15 cellular contexts compared by ENCODE assay signal in the genomic region with DNA sequence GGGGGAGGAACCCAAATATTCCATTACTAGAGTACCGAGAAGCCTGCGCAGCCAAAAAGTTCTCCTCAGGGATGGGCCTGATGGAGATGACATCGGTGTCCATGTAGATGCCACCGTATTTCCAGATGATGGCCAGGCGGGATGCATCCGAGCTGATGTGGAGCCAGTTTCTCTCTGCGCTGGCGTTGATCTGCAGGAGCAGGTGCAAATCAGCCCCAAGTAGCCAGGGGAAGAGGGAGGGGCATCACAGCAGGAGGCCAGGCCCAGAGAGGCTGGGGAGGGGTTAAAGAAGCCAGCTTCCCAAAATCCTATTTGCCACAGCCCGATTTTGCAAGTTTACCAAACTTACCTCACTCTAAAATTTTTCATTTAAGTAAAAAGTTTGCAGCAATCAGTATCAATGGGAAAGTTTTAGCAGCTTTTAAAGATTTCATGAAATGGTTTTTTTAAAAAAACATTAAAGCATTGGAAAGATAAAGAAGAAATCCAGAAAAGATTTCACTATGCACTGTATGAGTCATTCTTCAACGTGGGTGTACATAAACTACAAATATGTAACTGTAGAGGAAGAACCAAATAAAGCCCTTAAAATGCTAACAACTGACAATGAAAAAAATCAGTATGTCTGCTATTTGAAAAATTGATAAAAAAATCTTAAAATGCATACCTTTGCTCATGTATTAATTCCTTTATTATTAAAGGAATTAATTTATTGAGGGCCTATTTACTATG. TPM values are rescaled to one million over a fixed set of nuclear protein-coding genes. Genes with fewer than 3 reads are reported as not detected.
DNase-seq lines count a peak whose midpoint lies in the region; ATAC-seq, FAIRE-seq and TF ChIP-seq lines count a peak whose summit lies in the region.
"Had no signal": no experiment of that assay in that cellular context is flagged by ENCODE, and none has a peak within 500 bp of the region (broad histone marks: within the 10 kb centered on the region; RNA-seq: fewer than 3 reads in every experiment).

No MANE protein-coding gene starts in this region.

- FAIRE-seq in RCC 7860 (lab: Jason Lieb, UNC) = no peak

- no peak for TF ChIP-seq CTCF in neutrophil (IDR thresholded peaks at IDR 0.05)

- ATAC-seq in GM18907 (IDR thresholded peaks at IDR 0.05; ENCODE audit: unreplicated experiment) (no peak), HG03045 (IDR thresholded peaks at IDR 0.05; ENCODE audit: unreplicated experiment) (no peak)
- ATAC-seq: activated T-helper 17 cell treated with anti-CD3 and anti-CD28 coated beads, Interleukin-2, amount 50 U/mL, for 72 hours had no signal

- H3K27me3 ChIP-seq in neutrophil = no peaks in the 10 kb centered on the region
- H3K27me3 ChIP-seq: gastrocnemius medialis had no signal

- no peak overlapping the region for H3K4me3 ChIP-seq in neutrophil (ENCODE audit: low read depth in 1 of 2, low read length in 1 of 2)
- H3K4me3 ChIP-seq: gastrocnemius medialis had no signal

- no peaks in the 10 kb centered on the region for H3K9me3 ChIP-seq in neutrophil
- H3K9me3 ChIP-seq: gastrocnemius medialis had no signal

- DNase-seq in AG20443 (ENCODE audit: low spot score) (peak; percentile 53), LHCN-M2 (ENCODE audit: low read depth) (peak; percentile 93), ecto neural progenitor cell (ENCODE audit: low spot score) (peak; percentile 55), NCI-H526 treated with DMSO at 0.1 percent for 48 hours (lab: John Stamatoyannopoulos, UW) (no peak), RCC 7860 (ENCODE audit: low spot score) (no peak)
- DNase-seq: activated CD4-positive, alpha-beta T cell treated with anti-CD3 and anti-CD28 coated beads, Interleukin-2, amount 10 ng/mL, durations not matched to agents 24 days and 14 days; CD4-positive, alpha-beta memory T cell; gastrocnemius medialis; NCI-H1694 treated with DMSO at 0.1 percent for 48 hours; occipital lobe had no signal

- H3K27ac ChIP-seq in neutrophil = peak overlapping the region; percentile 79
- H3K27ac ChIP-seq: gastrocnemius medialis had no signal

- peaks cover 33 to 36% of the 10 kb centered on the region in 2 experiments for H3K4me1 ChIP-seq in neutrophil (ENCODE audit: control insufficient read depth in 1 of 2, insufficient read depth in 1 of 2, low read depth in 1 of 2, low read length in 1 of 2)
- H3K4me1 ChIP-seq: gastrocnemius medialis had no signal

- no peaks in the 10 kb centered on the region for H3K36me3 ChIP-seq in neutrophil
- H3K36me3 ChIP-seq: gastrocnemius medialis had no signal

RNA-seq across cellular contexts. Expression of gene A4GNT, which starts 7.3 kb away (rescaled TPM):
- total RNA-seq in LHCN-M2 (2014; rRNA removed) = not detected in 2 replicates
- polyA plus RNA-seq in LHCN-M2 (2012) = not detected
- total RNA-seq: activated CD4-positive, alpha-beta T cell treated with anti-CD3 and anti-CD28 coated beads, Interleukin-2, amount 10 ng/mL, durations not matched to agents 24 days and 14 days; activated T-helper 17 cell treated with anti-CD3 and anti-CD28 coated beads, Interleukin-2, amount 50 U/mL, for 72 hours; CD4-positive, alpha-beta memory T cell; gastrocnemius medialis; occipital lobe; T-helper 1 cell treated with Interleukin-12 subunit alpha and Interleukin-12 subunit beta and Interleukin-4 antibody, amounts not matched to agents 30 ng/mL and 1 ng/mL, for 36 hours had no signal
- polyA plus RNA-seq: CD4-positive, alpha-beta memory T cell had no signal

RNA-seq across cellular contexts. Expression of gene DZIP1L, which starts 9.4 kb away (rescaled TPM):
- total RNA-seq in LHCN-M2 (2014; rRNA removed) = 18.3 and 18.9 TPM in 2 replicates
- 6.1 TPM for polyA plus RNA-seq in LHCN-M2 (2012)
- total RNA-seq: activated CD4-positive, alpha-beta T cell treated with anti-CD3 and anti-CD28 coated beads, Interleukin-2, amount 10 ng/mL, durations not matched to agents 24 days and 14 days; activated T-helper 17 cell treated with anti-CD3 and anti-CD28 coated beads, Interleukin-2, amount 50 U/mL, for 72 hours; CD4-positive, alpha-beta memory T cell had no signal
- polyA plus RNA-seq: CD4-positive, alpha-beta memory T cell had no signal

RNA-seq across cellular contexts. Expression of gene DBR1, which starts 49.9 kb away (rescaled TPM):
- 20.1 and 20.5 TPM in 2 replicates for total RNA-seq in LHCN-M2 (2014; rRNA removed)
- 7.4 TPM for polyA plus RNA-seq in LHCN-M2 (2012)

Comparison
In these comparisons a context has a peak if more than half of its experiments do, and no peak if none do; other contexts are left out.
1. DNase-seq: peak in AG20443 (single experiment), LHCN-M2 (single experiment) and ecto neural progenitor cell (single experiment); none in NCI-H526 treated with DMSO at 0.1 percent for 48 hours (single experiment) and RCC 7860 (single experiment).